In genomic region chr7:130353196-130353595, GRCh38 we compare ENCODE assay signal across 16 cellular contexts. TPM values are rescaled to one million over a fixed set of nuclear protein-coding genes. Genes with fewer than 3 reads are reported as not detected.
DNase-seq lines count a peak whose midpoint lies in the region; ATAC-seq and TF ChIP-seq lines count a peak whose summit lies in the region.
"Had no signal": no experiment of that assay in that cellular context is flagged by ENCODE, and none has a peak within 500 bp of the region (broad histone marks: within the 10 kb centered on the region; RNA-seq: fewer than 3 reads in every experiment).

No MANE protein-coding gene starts in this region.

- peaks cover 0 to 6% of the 10 kb centered on the region in 2 experiments; a peak in 1 of 4 replicates for H3K79me1 ChIP-seq in IMR-90 (ENCODE audit: low read depth in 1 of 2, low read length in 2 of 2)

- H3K27me3 ChIP-seq in IMR-90 (ENCODE audit: control insufficient read depth, insufficient read depth, low read length) (no peaks in the 10 kb centered on the region), HAP-1 (ENCODE audit: low read depth) (no peaks in the 10 kb centered on the region)
- H3K27me3 ChIP-seq: stomach had no signal

- peak overlapping the region; percentile 37; the same call in 1 of the 2 replicates for H3K23ac ChIP-seq in IMR-90 (ENCODE audit: low read depth, low read length)

- no peak for TF ChIP-seq POLR2A in IMR-90 (IDR thresholded peaks at IDR 0.05; ENCODE audit: low read depth, low read length)

- 0 out of 2 replicates have a peak, but pooled peaks have one; percentile 2 for TF ChIP-seq CTCF in AG10803 (conservative IDR thresholded peaks at IDR 0.05; ENCODE audit: low read length)
- TF ChIP-seq CTCF in IMR-90 (conservative IDR thresholded peaks at IDR 0.05; ENCODE audit: low read depth, low read length): no peak
- no peak for TF ChIP-seq CTCF in nephron progenitor cell (IDR thresholded peaks at IDR 0.05)

- no peak for TF ChIP-seq RAD21 in IMR-90 (IDR thresholded peaks at IDR 0.05; ENCODE audit: low read length)

- no peak for DNase-seq in AG10803 (ENCODE audit: low read depth)
- no peak for DNase-seq in IMR-90
- no peak for DNase-seq in nephron progenitor cell
- no peak for DNase-seq in HAP-1 (ENCODE audit: low spot score in 2 of 2)
- no peak for DNase-seq in DMS79 (lab: John Stamatoyannopoulos, UW)
- no peak for DNase-seq in activated CD4-positive, alpha-beta T cell treated with anti-CD3 and anti-CD28 coated beads, Interleukin-2, amount 50 U/mL, for 4 hours
- DNase-seq: activated CD4-positive, alpha-beta T cell treated with anti-CD3 and anti-CD28 coated beads for 36 hours; cortex of kidney; immature natural killer cell; MM.1S; mucosa of descending colon; stomach had no signal

- no peaks in the 10 kb centered on the region for H3K27me3 Mint-ChIP-seq in nephron progenitor cell (ENCODE audit: low read depth, poor library complexity)
- H3K27me3 Mint-ChIP-seq: activated CD4-positive, alpha-beta T cell treated with anti-CD3 and anti-CD28 coated beads for 36 hours had no signal

- peak overlapping the region; percentile 93 for H3K4ac ChIP-seq in IMR-90 (ENCODE audit: low read depth, low read length)

- no peak overlapping the region for H3K9ac ChIP-seq in IMR-90 (ENCODE audit: low read depth, low read length)

- H3K9me1 ChIP-seq in IMR-90 (ENCODE audit: insufficient read depth, low read length): peaks cover 25% of the 10 kb centered on the region

- peak overlapping the region; percentile 83 for H3K27ac ChIP-seq in IMR-90 (ENCODE audit: insufficient read depth, low read length)
- peak overlapping the region; percentile 47 for H3K27ac ChIP-seq in cingulate gyrus (ENCODE audit: low read depth, low read length)

- H2AK9ac ChIP-seq in IMR-90 (replicated peaks; ENCODE audit: low read depth, low read length, poor library complexity): peak overlapping the region; percentile 97

- intact Hi-C loops in IMR-90 (cut with micrococcal nuclease): loop anchor here (10.0 kb wide), 1 partner anchor 142 kb away; the partner anchor contains the start of gene MEST

- no peaks in the 10 kb centered on the region for H3K9me3 ChIP-seq in IMR-90 (ENCODE audit: control insufficient read depth, insufficient read depth, low read length)
- H3K9me3 ChIP-seq in HAP-1: no peaks in the 10 kb centered on the region
- H3K9me3 ChIP-seq: mucosa of descending colon, stomach had no signal

- POLR2A ChIA-PET in IMR-90 (lab: Charles Lee; ENCODE audit: unreplicated experiment): no interaction called here

- H3K4me3 ChIP-seq in AG10803 (ENCODE audit: low read length): no peak overlapping the region
- H3K4me3 ChIP-seq in IMR-90 (ENCODE audit: insufficient read depth, low read depth, low read length): no peak overlapping the region
- H3K4me3 ChIP-seq in HAP-1: no peak overlapping the region
- H3K4me3 ChIP-seq: mucosa of descending colon, stomach had no signal

- 80% methylated on average over 6 of the region's 7 CpGs; no CpG with 5 or more reads in 1 of the 2 experiments for whole genome bisulfite sequencing in IMR-90 (ENCODE audit: extremely low coverage in 2 of 2, insufficient read length in 1 of 2), 2 experiments

- peak overlapping the region; percentile 68 for H2AFZ ChIP-seq in IMR-90 (replicated peaks; ENCODE audit: low read length, poor library complexity)

- H2BK20ac ChIP-seq in IMR-90 (ENCODE audit: low read depth, low read length): peak overlapping the region; percentile 97

- H4K5ac ChIP-seq in IMR-90 (ENCODE audit: low read depth, low read length): peak overlapping the region; percentile 95

- peak overlapping the region; percentile 93 for H3K18ac ChIP-seq in IMR-90 (ENCODE audit: low read depth, low read length)

- H4K20me1 ChIP-seq in IMR-90 (ENCODE audit: insufficient read depth, low read length): no peaks in the 10 kb centered on the region

- peak overlapping the region; percentile 50 for H3K27ac Mint-ChIP-seq in nephron progenitor cell
- H3K27ac Mint-ChIP-seq: activated CD4-positive, alpha-beta T cell treated with anti-CD3 and anti-CD28 coated beads for 36 hours; immature natural killer cell had no signal

- H2BK120ac ChIP-seq in IMR-90 (ENCODE audit: low read depth, low read length): peak overlapping the region; percentile 92

- peaks cover 84% of the 10 kb centered on the region for H3K4me1 Mint-ChIP-seq in nephron progenitor cell
- H3K4me1 Mint-ChIP-seq: immature natural killer cell had no signal

- peak overlapping the region; percentile 82 to 90 for H4K8ac ChIP-seq in IMR-90 (ENCODE audit: low read depth in 2 of 2, low read length in 2 of 2)

- H3K36me3 Mint-ChIP-seq in nephron progenitor cell (ENCODE audit: low read depth): no peaks in the 10 kb centered on the region
- H3K36me3 Mint-ChIP-seq: immature natural killer cell had no signal

- dilution Hi-C loops in IMR-90 (cut with HindIII; ENCODE audit: low sequenced_read_pairs, unreplicated experiment): no loop called here

- ATAC-seq in IMR-90 (ENCODE audit: low read depth) (no peak), HG02973 (IDR thresholded peaks at IDR 0.05; ENCODE audit: unreplicated experiment) (no peak)
- ATAC-seq: activated CD4-positive, alpha-beta T cell treated with anti-CD3 and anti-CD28 coated beads for 36 hours; mucosa of descending colon had no signal

- H3K4me3 Mint-ChIP-seq in nephron progenitor cell: no peak overlapping the region
- H3K4me3 Mint-ChIP-seq: activated CD4-positive, alpha-beta T cell treated with anti-CD3 and anti-CD28 coated beads for 36 hours; immature natural killer cell had no signal

- H4K91ac ChIP-seq in IMR-90 (ENCODE audit: insufficient read depth, low read depth, low read length): peak overlapping the region; percentile 94

- in situ Hi-C loops in IMR-90 (cut with MboI; ENCODE audit: low sequenced_read_pairs): no loop called here
- in situ Hi-C loops in HAP-1 (cut with MboI; ENCODE audit: low sequenced_read_pairs): no loop called here

- CTCF ChIA-PET in IMR-90 (lab: Yijun Ruan, JAX): interaction anchor here (0.6 kb wide), 1 partner anchor 8 kb away, joined by 3 read pairs; no protein-coding TSS in a partner anchor

- H3K36me3 ChIP-seq in IMR-90 (ENCODE audit: control insufficient read depth, insufficient read depth, low read length): no peaks in the 10 kb centered on the region
- H3K36me3 ChIP-seq in HAP-1 (replicated peaks): no peaks in the 10 kb centered on the region
- H3K36me3 ChIP-seq: stomach had no signal

- no TSS peak for BruUV-seq in IMR-90 (replicated peaks; lab: Mats Ljungman, UMichigan)

- peak overlapping the region; percentile 98 for H2BK15ac ChIP-seq in IMR-90 (ENCODE audit: low read depth, low read length)

- H3K9me3 Mint-ChIP-seq in nephron progenitor cell: peaks cover 1% of the 10 kb centered on the region
- H3K9me3 Mint-ChIP-seq: immature natural killer cell had no signal

- 0 out of 2 replicates have a peak overlapping the region, but pooled peaks have one; percentile 53 for H3K4me2 ChIP-seq in IMR-90 (ENCODE audit: low read depth, low read length)

- H2AK5ac ChIP-seq in IMR-90 (ENCODE audit: low read depth, low read length): peak overlapping the region; percentile 99

- H3K4me1 ChIP-seq in IMR-90 (ENCODE audit: control insufficient read depth, insufficient read depth, low read length): peaks cover 29% of the 10 kb centered on the region
- H3K4me1 ChIP-seq in HAP-1: no peaks in the 10 kb centered on the region

- peak overlapping the region; percentile 87 for H2BK5ac ChIP-seq in IMR-90 (ENCODE audit: low read depth, low read length, poor library complexity, severe bottlenecking)

- H3K56ac ChIP-seq in IMR-90 (ENCODE audit: extremely low read depth, insufficient read depth, low read length): no peak overlapping the region

- peak overlapping the region; percentile 70 for H3K14ac ChIP-seq in IMR-90 (replicated peaks; ENCODE audit: low read depth, low read length)

TF ChIP-seq in IMR-90, 13 proteins besides CTCF, POLR2A, EP300 and RAD21:
- TF ChIP-seq BHLHE40 (IDR thresholded peaks at IDR 0.05; ENCODE audit: low read depth, low read length): no peak
- no peak for TF ChIP-seq SMC3 (IDR thresholded peaks at IDR 0.05; ENCODE audit: low read depth, low read length)
- TF ChIP-seq FOS (IDR thresholded peaks at IDR 0.05; ENCODE audit: low read depth, low read length): no peak

RNA-seq across cellular contexts. Expression of gene CPA5, which starts 8.6 kb away (rescaled TPM):
- under 0.01 TPM in 1 of 2 replicates, not detected in the other for total RNA-seq in IMR-90 (2012; rRNA removed)
- 0.53 and 0.86 TPM in 2 replicates for polyA plus RNA-seq in IMR-90 (2012; rRNA removed)
- 0.32 and 0.45 TPM in 2 replicates for polyA plus RNA-seq in IMR-90 (2012; cell fraction: cytosol; rRNA removed)
- 0.72 and 0.95 TPM in 2 replicates for polyA plus RNA-seq in IMR-90 (2012; cell fraction: nucleus; rRNA removed; ENCODE audit: low replicate concordance)
- total RNA-seq: G401, mucosa of descending colon, stomach had no signal
- polyA plus RNA-seq: immature natural killer cell had no signal

RNA-seq across cellular contexts. Expression of gene CPA1, which starts 27.1 kb away (rescaled TPM):
- total RNA-seq in IMR-90 (2012; rRNA removed): not detected in 2 replicates
- polyA plus RNA-seq in IMR-90 (2012; rRNA removed): not detected in 2 replicates
- polyA plus RNA-seq in IMR-90 (2012; cell fraction: cytosol; rRNA removed): 0.07 TPM in 1 of 2 replicates, not detected in the other
- 0.26 and 0.32 TPM in 2 replicates for polyA plus RNA-seq in IMR-90 (2012; cell fraction: nucleus; rRNA removed; ENCODE audit: low replicate concordance)
- total RNA-seq: activated CD4-positive, alpha-beta T cell treated with anti-CD3 and anti-CD28 coated beads for 36 hours; G401; mucosa of descending colon; stomach; T-helper 2 cell treated with Interferon-gamma antibody and Interleukin-4, amounts not matched to agents 100 ng/mL and 5 ng/mL, for 36 hours had no signal
- polyA plus RNA-seq: immature natural killer cell had no signal
